23 cellular contexts compared by ENCODE assay signal in the genomic region with DNA sequence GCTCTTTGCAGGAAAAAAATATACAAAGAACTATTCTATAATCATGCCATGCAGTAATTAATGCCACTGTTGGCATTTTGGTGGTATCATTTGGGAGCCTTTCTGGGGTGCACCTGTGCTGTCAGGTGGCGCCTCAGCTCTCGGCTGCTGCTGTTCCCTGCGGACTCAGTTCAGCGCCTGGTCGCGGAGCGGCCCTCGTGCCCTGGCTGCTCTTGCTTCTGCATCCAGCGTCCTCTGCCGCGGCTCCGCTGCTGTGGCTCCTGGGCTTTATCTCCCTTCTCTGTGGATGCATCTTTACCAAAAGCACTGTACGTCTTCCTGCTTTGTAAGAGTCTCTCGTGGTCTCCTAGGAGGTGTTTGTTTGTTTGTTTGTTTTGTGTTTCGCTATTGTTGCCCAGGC.
"Had no signal": no experiment of that assay in that cellular context is flagged by ENCODE, and none has a peak within 500 bp of the region (broad histone marks: within the 10 kb centered on the region; RNA-seq: fewer than 3 reads in every experiment).

No MANE protein-coding gene starts in this region.

- H3K4me3 Mint-ChIP-seq: activated CD4-positive, alpha-beta memory T cell treated with anti-CD3 and anti-CD28 coated beads, Interleukin-2, amount 10 ng/mL, durations not matched to agents 7 days and 5 days; activated naive CD8-positive, alpha-beta T cell; activated T-cell treated with anti-CD3 and anti-CD28 coated beads, Interleukin-2, amount 50 U/mL, for 72 hours; brain; IgD-negative memory B cell; T-helper 17 cell had no signal

- DNase-seq: activated CD4-positive, alpha-beta memory T cell treated with anti-CD3 and anti-CD28 coated beads, Interleukin-2, amount 10 ng/mL, durations not matched to agents 7 days and 5 days; activated CD4-positive, alpha-beta T cell treated with anti-CD3 and anti-CD28 coated beads, Interleukin-2, amount 50 U/mL, for 1 hour; activated CD4-positive, CD25-positive, alpha-beta regulatory T cell; activated gamma-delta T cell treated with Interleukin-2 at 50 U/mL for 16 hours; activated T-cell treated with anti-CD3 and anti-CD28 coated beads, Interleukin-2, amount 50 U/mL, for 72 hours; amygdala; KG1; NCI-H1048; NCI-H146; NCI-H187 treated with DMSO at 0.1 percent for 48 hours; NCI-H2081 treated with DMSO at 0.1 percent for 48 hours; NCI-H446; NCI-H524; Peyer's patch; SHP77; SW 1271; T-helper 17 cell; T1000 had no signal

- H3K27me3 Mint-ChIP-seq: activated CD4-positive, alpha-beta memory T cell treated with anti-CD3 and anti-CD28 coated beads, Interleukin-2, amount 10 ng/mL, durations not matched to agents 7 days and 5 days; activated naive CD8-positive, alpha-beta T cell; brain; IgD-negative memory B cell; T-helper 17 cell had no signal

- H3K9me3 Mint-ChIP-seq: activated CD4-positive, alpha-beta memory T cell treated with anti-CD3 and anti-CD28 coated beads, Interleukin-2, amount 10 ng/mL, durations not matched to agents 7 days and 5 days; activated T-cell treated with anti-CD3 and anti-CD28 coated beads, Interleukin-2, amount 50 U/mL, for 72 hours; activated T-helper 2 cell treated with anti-CD3 and anti-CD28 coated beads, Interferon-gamma antibody, Interleukin-2, Interleukin-4, amounts not matched to agents 10 μg/mL and 5 μg/mL and 100 μg/mL, durations not matched to agents 14 hours and 24 hours and 36 hours; brain; IgD-negative memory B cell had no signal

- ATAC-seq: activated T-cell treated with anti-CD3 and anti-CD28 coated beads, Interleukin-2, amount 50 U/mL, for 72 hours; SK-N-SH treated with all-trans-retinoic acid at 6 μM for 48 hours; T-helper 17 cell had no signal

- H3K4me1 Mint-ChIP-seq: brain had no signal

- H3K27ac Mint-ChIP-seq: activated CD4-positive, alpha-beta memory T cell treated with anti-CD3 and anti-CD28 coated beads, Interleukin-2, amount 10 ng/mL, durations not matched to agents 7 days and 5 days; activated T-helper 2 cell treated with anti-CD3 and anti-CD28 coated beads, Interferon-gamma antibody, Interleukin-2, Interleukin-4, amounts not matched to agents 10 μg/mL and 5 μg/mL and 100 μg/mL, durations not matched to agents 14 hours and 24 hours and 36 hours had no signal
